Comparison of ENCODE assay signal across 1 cellular context in genomic region chr1:84406209-84406917, GRCh38.
TF ChIP-seq lines count a peak whose summit lies in the region.

No MANE protein-coding gene starts in this region.

TF ChIP-seq in HCT116, 20 proteins besides CTCF, POLR2A, EP300 and RAD21 (continued from another document):
- no peak for TF ChIP-seq REST (IDR thresholded peaks at IDR 0.05; ENCODE audit: low read depth)
- TF ChIP-seq ATF3 (IDR thresholded peaks at IDR 0.05): no peak
- no peak for TF ChIP-seq ZFX (IDR thresholded peaks at IDR 0.05)
- peak; percentile 69 for TF ChIP-seq SP1 (IDR thresholded peaks at IDR 0.05; ENCODE audit: low read depth)
- peak; percentile 53 for TF ChIP-seq CEBPB (IDR thresholded peaks at IDR 0.05; ENCODE audit: low read depth)
- TF ChIP-seq SRF (IDR thresholded peaks at IDR 0.05; ENCODE audit: low read depth): no peak
- peak; percentile 65; the same call in 1 of the 2 replicates for TF ChIP-seq POLR2AphosphoS5 (IDR thresholded peaks at IDR 0.05; ENCODE audit: low read depth, low read length)
- no peak for TF ChIP-seq ZBTB33 (IDR thresholded peaks at IDR 0.05; ENCODE audit: extremely low read depth, insufficient replicate concordance, low read length)
- no peak for TF ChIP-seq YY1 (IDR thresholded peaks at IDR 0.05; ENCODE audit: extremely low read depth, insufficient replicate concordance, low read depth, low read length)
- no peak for TF ChIP-seq EZH2 (IDR thresholded peaks at IDR 0.05)
- TF ChIP-seq EGR1 (IDR thresholded peaks at IDR 0.05; ENCODE audit: low read depth): no peak
- no peak for TF ChIP-seq SIN3A (IDR thresholded peaks at IDR 0.05; ENCODE audit: low read depth)
- peak; percentile 78 for TF ChIP-seq JUND (IDR thresholded peaks at IDR 0.05)
- peak; percentile 91 for TF ChIP-seq CBX3 (IDR thresholded peaks at IDR 0.05; ENCODE audit: low read depth)
- no peak for TF ChIP-seq ZNF274 (IDR thresholded peaks at IDR 0.05; ENCODE audit: low read depth, low read length)
- TF ChIP-seq TCF7L2 (IDR thresholded peaks at IDR 0.05; ENCODE audit: borderline replicate concordance, extremely low read depth, insufficient read depth, insufficient read length): no peak
- TF ChIP-seq FOSL1 (IDR thresholded peaks at IDR 0.05; ENCODE audit: low read depth): peak; percentile 72
- TF ChIP-seq EZH2phosphoT487 (IDR thresholded peaks at IDR 0.05; ENCODE audit: borderline replicate concordance): no peak
